ENCODE assay signal across 19 cellular contexts in genomic region chr20:8805737-8806442, GRCh38.
DNase-seq lines count a peak whose midpoint lies in the region; ATAC-seq and TF ChIP-seq lines count a peak whose summit lies in the region.
"Had no signal": no experiment of that assay in that cellular context is flagged by ENCODE, and none has a peak within 500 bp of the region (broad histone marks: within the 10 kb centered on the region; RNA-seq: fewer than 3 reads in every experiment).

No MANE protein-coding gene starts in this region.

- TF ChIP-seq CTCF in activated CD8-positive, alpha-beta T cell treated with anti-CD3 and anti-CD28 coated beads for 36 hours (IDR thresholded peaks at IDR 0.05): no peak

- peak; percentile 49 for ATAC-seq in activated CD8-positive, alpha-beta T cell treated with anti-CD3 and anti-CD28 coated beads for 36 hours
- ATAC-seq in activated CD8-positive, alpha-beta T cell treated with anti-CD3 and anti-CD28 coated beads, Interleukin-2, amount 10 ng/mL, durations not matched to agents 7 days and 5 days: no peak
- ATAC-seq in GM18870 (IDR thresholded peaks at IDR 0.05; ENCODE audit: unreplicated experiment) (peak; percentile 77), HG02610 (IDR thresholded peaks at IDR 0.05; ENCODE audit: unreplicated experiment) (no peak)
- ATAC-seq: effector memory CD8-positive, alpha-beta T cell; left colon; natural killer cell treated with Interleukin-12 subunit alpha and Interleukin-12 subunit beta and Interleukin-15 and Interleukin-18, amount 100 ng/mL, for 72 hours; upper lobe of right lung had no signal

- CTCF ChIA-PET in activated CD8-positive, alpha-beta T cell treated with anti-CD3 and anti-CD28 coated beads for 36 hours (lab: Charles Lee): interaction anchor here (1.4 kb wide), 1 partner anchor 48 kb away, joined by 3 read pairs; no protein-coding TSS in a partner anchor
- CTCF ChIA-PET in activated CD8-positive, alpha-beta T cell treated with anti-CD3 and anti-CD28 coated beads, Interleukin-2, amount 10 ng/mL, durations not matched to agents 7 days and 5 days (lab: Charles Lee): interaction anchor here (1.2 kb wide), 1 partner anchor 48 kb away, joined by 3 read pairs; no protein-coding TSS in a partner anchor

- H3K27ac Mint-ChIP-seq in activated CD8-positive, alpha-beta T cell treated with anti-CD3 and anti-CD28 coated beads for 36 hours: no peak overlapping the region
- no peak overlapping the region for H3K27ac Mint-ChIP-seq in activated CD8-positive, alpha-beta T cell treated with anti-CD3 and anti-CD28 coated beads, Interleukin-2, amount 10 ng/mL, durations not matched to agents 7 days and 5 days
- H3K27ac Mint-ChIP-seq: mesothelial cell of epicardium; natural killer cell treated with Interleukin-12 subunit alpha and Interleukin-12 subunit beta and Interleukin-15 and Interleukin-18, amount 100 ng/mL, for 72 hours had no signal

- no peaks in the 10 kb centered on the region for H3K36me3 Mint-ChIP-seq in activated CD8-positive, alpha-beta T cell treated with anti-CD3 and anti-CD28 coated beads for 36 hours (ENCODE audit: low read depth)
- H3K36me3 Mint-ChIP-seq in activated CD8-positive, alpha-beta T cell treated with anti-CD3 and anti-CD28 coated beads, Interleukin-2, amount 10 ng/mL, durations not matched to agents 7 days and 5 days (ENCODE audit: low read depth): no peaks in the 10 kb centered on the region

- H3K27me3 Mint-ChIP-seq in activated CD8-positive, alpha-beta T cell treated with anti-CD3 and anti-CD28 coated beads for 36 hours: no peaks in the 10 kb centered on the region
- H3K27me3 Mint-ChIP-seq in activated CD8-positive, alpha-beta T cell treated with anti-CD3 and anti-CD28 coated beads, Interleukin-2, amount 10 ng/mL, durations not matched to agents 7 days and 5 days (ENCODE audit: low read depth): no peaks in the 10 kb centered on the region
- H3K27me3 Mint-ChIP-seq: effector memory CD8-positive, alpha-beta T cell; natural killer cell treated with Interleukin-12 subunit alpha and Interleukin-12 subunit beta and Interleukin-15 and Interleukin-18, amount 100 ng/mL, for 72 hours had no signal

- POLR2A ChIA-PET in activated CD8-positive, alpha-beta T cell treated with anti-CD3 and anti-CD28 coated beads for 36 hours (lab: Charles Lee): no interaction called here
- POLR2A ChIA-PET in activated CD8-positive, alpha-beta T cell treated with anti-CD3 and anti-CD28 coated beads, Interleukin-2, amount 10 ng/mL, durations not matched to agents 7 days and 5 days (lab: Charles Lee): no interaction called here

- no peak overlapping the region for H3K4me3 Mint-ChIP-seq in activated CD8-positive, alpha-beta T cell treated with anti-CD3 and anti-CD28 coated beads for 36 hours
- no peak overlapping the region for H3K4me3 Mint-ChIP-seq in activated CD8-positive, alpha-beta T cell treated with anti-CD3 and anti-CD28 coated beads, Interleukin-2, amount 10 ng/mL, durations not matched to agents 7 days and 5 days
- H3K4me3 Mint-ChIP-seq: effector memory CD8-positive, alpha-beta T cell; mesothelial cell of epicardium; natural killer cell treated with Interleukin-12 subunit alpha and Interleukin-12 subunit beta and Interleukin-15 and Interleukin-18, amount 100 ng/mL, for 72 hours had no signal

- H3K9me3 Mint-ChIP-seq in activated CD8-positive, alpha-beta T cell treated with anti-CD3 and anti-CD28 coated beads for 36 hours: no peaks in the 10 kb centered on the region
- H3K9me3 Mint-ChIP-seq in activated CD8-positive, alpha-beta T cell treated with anti-CD3 and anti-CD28 coated beads, Interleukin-2, amount 10 ng/mL, durations not matched to agents 7 days and 5 days (ENCODE audit: insufficient read depth): no peaks in the 10 kb centered on the region
- H3K9me3 Mint-ChIP-seq: effector memory CD8-positive, alpha-beta T cell; mesothelial cell of epicardium; natural killer cell treated with Interleukin-12 subunit alpha and Interleukin-12 subunit beta and Interleukin-15 and Interleukin-18, amount 100 ng/mL, for 72 hours had no signal

- DNase-seq in activated CD8-positive, alpha-beta T cell treated with anti-CD3 and anti-CD28 coated beads for 36 hours: peak; percentile 36
- DNase-seq in activated CD8-positive, alpha-beta T cell treated with anti-CD3 and anti-CD28 coated beads, Interleukin-2, amount 10 ng/mL, durations not matched to agents 7 days and 5 days: no peak
- DNase-seq in NCI-H2171 (lab: John Stamatoyannopoulos, UW): peak; percentile 26
- DNase-seq in glomerular visceral epithelial cell (ENCODE audit: extremely low spot score): peak; percentile 32
- no peak for DNase-seq in NCI-H2081 treated with DMSO at 0.1 percent for 48 hours (lab: John Stamatoyannopoulos, UW)
- DNase-seq in amygdala (lab: John Stamatoyannopoulos, UW): no peak
- DNase-seq: effector memory CD8-positive, alpha-beta T cell; KBM-7; left colon; NCI-H1092 treated with DMSO at 0.1 percent for 48 hours; NCI-H526 treated with DMSO at 0.1 percent for 48 hours; OCI-M1; stimulated activated CD4-positive, alpha-beta T cell treated with anti-CD3 and anti-CD28 coated beads, Interleukin-1b, Interleukin-23, amount 100 ng/mL, for 48 hours; T-helper 2 cell; upper lobe of right lung had no signal

- peaks cover 7% of the 10 kb centered on the region for H3K4me1 Mint-ChIP-seq in activated CD8-positive, alpha-beta T cell treated with anti-CD3 and anti-CD28 coated beads for 36 hours (ENCODE audit: low read depth)
- H3K4me1 Mint-ChIP-seq in activated CD8-positive, alpha-beta T cell treated with anti-CD3 and anti-CD28 coated beads, Interleukin-2, amount 10 ng/mL, durations not matched to agents 7 days and 5 days (ENCODE audit: low read depth): peaks cover 4% of the 10 kb centered on the region

- intact Hi-C loops in activated CD8-positive, alpha-beta T cell treated with anti-CD3 and anti-CD28 coated beads for 36 hours (cut with micrococcal nuclease): no loop called here

Comparison
In these comparisons a context has a peak if more than half of its experiments do, and no peak if none do; other contexts are left out.
1. ATAC-seq: peak in activated CD8-positive, alpha-beta T cell treated with anti-CD3 and anti-CD28 coated beads for 36 hours (single experiment) and GM18870 (single experiment); none in activated CD8-positive, alpha-beta T cell treated with anti-CD3 and anti-CD28 coated beads, Interleukin-2, amount 10 ng/mL, durations not matched to agents 7 days and 5 days (single experiment) and HG02610 (single experiment).
2. DNase-seq: peak in activated CD8-positive, alpha-beta T cell treated with anti-CD3 and anti-CD28 coated beads for 36 hours (single experiment), NCI-H2171 (single experiment) and glomerular visceral epithelial cell (single experiment); none in activated CD8-positive, alpha-beta T cell treated with anti-CD3 and anti-CD28 coated beads, Interleukin-2, amount 10 ng/mL, durations not matched to agents 7 days and 5 days (single experiment), NCI-H2081 treated with DMSO at 0.1 percent for 48 hours (single experiment) and amygdala (0 of 56).